Comparison of ENCODE assay signal across 9 cellular contexts in the genomic region with DNA sequence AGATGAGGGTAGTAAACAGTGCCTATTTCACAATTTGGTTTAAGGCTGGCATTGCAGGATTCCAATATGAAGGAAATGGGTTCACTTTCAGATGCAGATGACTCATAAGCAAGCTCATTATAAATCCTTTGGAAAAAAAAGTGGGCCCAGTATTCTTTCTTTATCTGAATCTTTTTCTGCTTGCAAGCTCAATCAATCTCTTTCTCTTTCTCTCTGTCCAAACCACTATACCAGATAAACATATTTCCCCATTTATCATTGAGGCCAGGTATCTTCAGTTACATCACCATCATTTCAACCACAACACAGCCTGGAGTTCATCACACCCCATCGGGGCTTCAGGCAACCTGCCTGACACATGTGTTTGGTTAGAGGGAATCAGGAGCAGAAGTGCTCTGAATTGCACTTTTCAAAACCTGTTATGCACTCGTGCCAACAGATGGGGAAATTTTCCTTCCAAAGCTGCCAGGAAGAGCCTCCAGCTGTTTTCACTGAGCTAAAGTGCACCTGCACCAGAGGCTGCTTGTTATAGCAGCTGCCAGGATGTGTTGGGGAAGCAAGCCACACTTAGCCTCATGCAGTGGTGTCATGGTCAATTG. TPM values are rescaled to one million over a fixed set of nuclear protein-coding genes. Genes with fewer than 3 reads are reported as not detected.
A peak's percentile ranks its signal among the peaks of the same experiment; 100 is the strongest.
DNase-seq lines count a peak whose midpoint lies in the region; ATAC-seq and TF ChIP-seq lines count a peak whose summit lies in the region.
"Had no signal": no experiment of that assay in that cellular context is flagged by ENCODE, and none has a peak within 500 bp of the region (broad histone marks: within the 10 kb centered on the region; RNA-seq: fewer than 3 reads in every experiment).

No MANE protein-coding gene starts in this region.

- peak overlapping the region in 2 of 4 donors; percentile 15 to 49 for H3K27ac ChIP-seq in gastroesophageal sphincter

- H3K4me3 Mint-ChIP-seq in HFFc6 (no peak overlapping the region), nephron progenitor cell (no peak overlapping the region)
- no peak overlapping the region for H3K4me3 Mint-ChIP-seq in effector memory CD8-positive, alpha-beta T cell
- H3K4me3 Mint-ChIP-seq in stimulated activated memory B cell treated with anti-CD40 and anti-IgM and Interleukin-4, amounts not matched to agents 10 μg/mL and 1 μg/mL and 100 μg/mL, for 72 hours = no peak overlapping the region
- H3K4me3 Mint-ChIP-seq: CD8-positive, alpha-beta T cell had no signal

- H3K4me1 ChIP-seq in gastroesophageal sphincter = peaks cover 0 to 23% (median 0%) of the 10 kb centered on the region in 3 donors

- no peak for TF ChIP-seq EP300 in gastroesophageal sphincter (IDR thresholded peaks at IDR 0.05)

- H3K4me1 Mint-ChIP-seq in HFFc6 (ENCODE audit: low read depth) (peaks cover 36% of the 10 kb centered on the region), nephron progenitor cell (no peaks in the 10 kb centered on the region)
- H3K4me1 Mint-ChIP-seq in effector memory CD8-positive, alpha-beta T cell (ENCODE audit: low read depth in 2 of 2) = no peaks in the 10 kb centered on the region
- H3K4me1 Mint-ChIP-seq in stimulated activated memory B cell treated with anti-CD40 and anti-IgM and Interleukin-4, amounts not matched to agents 10 μg/mL and 1 μg/mL and 100 μg/mL, for 72 hours = no peaks in the 10 kb centered on the region

- H3K27me3 ChIP-seq in gastroesophageal sphincter = no peaks in the 10 kb centered on the region

- WGBS in gastroesophageal sphincter (ENCODE audit: low coverage in 1 of 2), 2 donors = 17% methylated on average over 2 of the region's 2 CpGs; no CpG with 5 or more reads in 1 of the 2 donors

- H3K9me3 Mint-ChIP-seq in HFFc6 = no peaks in the 10 kb centered on the region; the same call in 1 of the 2 replicates
- no peaks in the 10 kb centered on the region for H3K9me3 Mint-ChIP-seq in effector memory CD8-positive, alpha-beta T cell
- peaks cover 4% of the 10 kb centered on the region for H3K9me3 Mint-ChIP-seq in stimulated activated memory B cell treated with anti-CD40 and anti-IgM and Interleukin-4, amounts not matched to agents 10 μg/mL and 1 μg/mL and 100 μg/mL, for 72 hours
- peaks cover 5% of the 10 kb centered on the region for H3K9me3 Mint-ChIP-seq in nephron progenitor cell
- H3K9me3 Mint-ChIP-seq: CD8-positive, alpha-beta T cell had no signal

- TF ChIP-seq CTCF in AG10803 (conservative IDR thresholded peaks at IDR 0.05; ENCODE audit: low read length) (no peak), HFFc6 (IDR thresholded peaks at IDR 0.05) (no peak), gastroesophageal sphincter (IDR thresholded peaks at IDR 0.05) (no peak), nephron progenitor cell (IDR thresholded peaks at IDR 0.05) (no peak)

- TF ChIP-seq POLR2A in gastroesophageal sphincter (IDR thresholded peaks at IDR 0.05) = no peak

- ATAC-seq in gastroesophageal sphincter (peak; percentile 88), GM19351 (IDR thresholded peaks at IDR 0.05; ENCODE audit: unreplicated experiment) (no peak)
- no peak for ATAC-seq in effector memory CD8-positive, alpha-beta T cell (replicated peaks)
- ATAC-seq in stimulated activated memory B cell treated with anti-CD40 and anti-IgM and Interleukin-4, amounts not matched to agents 10 μg/mL and 1 μg/mL and 100 μg/mL, for 72 hours = no peak
- ATAC-seq: CD8-positive, alpha-beta T cell had no signal

- H3K36me3 Mint-ChIP-seq in HFFc6 (ENCODE audit: low read depth) (0 out of 2 replicates have a peak, but pooled peaks cover 5% of the 10 kb centered on the region), nephron progenitor cell (ENCODE audit: low read depth) (no peaks in the 10 kb centered on the region)
- no peaks in the 10 kb centered on the region for H3K36me3 Mint-ChIP-seq in effector memory CD8-positive, alpha-beta T cell (ENCODE audit: insufficient read depth)
- H3K36me3 Mint-ChIP-seq in stimulated activated memory B cell treated with anti-CD40 and anti-IgM and Interleukin-4, amounts not matched to agents 10 μg/mL and 1 μg/mL and 100 μg/mL, for 72 hours = no peaks in the 10 kb centered on the region
- H3K36me3 Mint-ChIP-seq: CD8-positive, alpha-beta T cell had no signal

- peak overlapping the region; percentile 34 for H3K27ac Mint-ChIP-seq in HFFc6
- no peak overlapping the region for H3K27ac Mint-ChIP-seq in effector memory CD8-positive, alpha-beta T cell
- H3K27ac Mint-ChIP-seq in stimulated activated memory B cell treated with anti-CD40 and anti-IgM and Interleukin-4, amounts not matched to agents 10 μg/mL and 1 μg/mL and 100 μg/mL, for 72 hours = no peak overlapping the region
- H3K27ac Mint-ChIP-seq in nephron progenitor cell = no peak overlapping the region
- H3K27ac Mint-ChIP-seq: CD8-positive, alpha-beta T cell had no signal

- H3K36me3 ChIP-seq in gastroesophageal sphincter = no peaks in the 10 kb centered on the region

- no peaks in the 10 kb centered on the region for H3K9me3 ChIP-seq in gastroesophageal sphincter

- H3K27me3 Mint-ChIP-seq in HFFc6 (ENCODE audit: insufficient read depth) (no peaks in the 10 kb centered on the region), nephron progenitor cell (ENCODE audit: low read depth, poor library complexity) (no peaks in the 10 kb centered on the region)
- peaks cover 6 to 11% of the 10 kb centered on the region in 2 donors for H3K27me3 Mint-ChIP-seq in effector memory CD8-positive, alpha-beta T cell
- H3K27me3 Mint-ChIP-seq in stimulated activated memory B cell treated with anti-CD40 and anti-IgM and Interleukin-4, amounts not matched to agents 10 μg/mL and 1 μg/mL and 100 μg/mL, for 72 hours = no peaks in the 10 kb centered on the region

- peak; percentile 71 for DNase-seq in AG10803 (ENCODE audit: low read depth)
- peak; percentile 29 for DNase-seq in HFFc6
- DNase-seq in SHP77 treated with DMSO at 0.1 percent for 48 hours (lab: John Stamatoyannopoulos, UW) = peak; percentile 25
- no peak for DNase-seq in effector memory CD8-positive, alpha-beta T cell
- DNase-seq in nephron progenitor cell = no peak
- DNase-seq: CD8-positive, alpha-beta T cell had no signal

- no peak overlapping the region for H3K4me3 ChIP-seq in AG10803 (ENCODE audit: low read length)
- no peak overlapping the region for H3K4me3 ChIP-seq in gastroesophageal sphincter

RNA-seq across cellular contexts. Expression of gene MAMDC2, which starts 30.0 kb away (rescaled TPM):
- 10 to 100 TPM in 4 of 6 experiments, 1 to 10 TPM in 2; 4.0 to 16.6 (median 13.9) TPM for total RNA-seq in HFFc6 (2021; fragmentation: NEBNext Ultra II Directional; extraction: Animal tissue kit (Norgen Biotek cat#: 25700))
- 100 to 1,000 TPM in 3 of 4 donors, 10 to 100 TPM in 1; 96.5 to 192 (median 140) TPM for total RNA-seq in gastroesophageal sphincter
- total RNA-seq: CD8-positive, alpha-beta T cell had no signal

Comparison
In these comparisons a context has a peak if more than half of its experiments do, and no peak if none do; other contexts are left out.
1. DNase-seq: peak in AG10803 (single experiment), HFFc6 (single experiment) and SHP77 treated with DMSO at 0.1 percent for 48 hours (single experiment); none in effector memory CD8-positive, alpha-beta T cell (0 of 3) and nephron progenitor cell (single experiment).
2. RNA of gene MAMDC2, which starts 30.0 kb away (total RNA-seq): 96.5 to 192 TPM in gastroesophageal sphincter; 4.0 to 16.6 TPM in HFFc6; every median in the first group is over 4 times any median in the second.